Comparison of ENCODE assay signal across 17 cellular contexts in genomic region chr14:91506226-91506625, GRCh38. TPM values are rescaled to one million over a fixed set of nuclear protein-coding genes. Genes with fewer than 3 reads are reported as not detected.
A peak's percentile ranks its signal among the peaks of the same experiment; 100 is the strongest.
DNase-seq lines count a peak whose midpoint lies in the region; ATAC-seq and TF ChIP-seq lines count a peak whose summit lies in the region.
"Had no signal": no experiment of that assay in that cellular context is flagged by ENCODE, and none has a peak within 500 bp of the region (broad histone marks: within the 10 kb centered on the region; RNA-seq: fewer than 3 reads in every experiment).

No MANE protein-coding gene starts in this region.

- H3K4me3 Mint-ChIP-seq in T-helper 1 cell treated with Interleukin-12 subunit alpha and Interleukin-12 subunit beta and Interleukin-4 antibody, amounts not matched to agents 30 μg/mL and 1 μg/mL, for 36 hours, result peak overlapping the region; percentile 42
- H3K4me3 Mint-ChIP-seq in CD8-positive, alpha-beta T cell, result peak overlapping the region; percentile 66
- peak overlapping the region; percentile 26 for H3K4me3 Mint-ChIP-seq in activated T-helper 1 cell treated with anti-CD3 and anti-CD28 coated beads, Interleukin-12 subunit alpha, Interleukin-12 subunit beta, Interleukin-2, Interleukin-4 antibody, amounts not matched to agents 30 ng/mL and 10 ng/mL and 1 ng/mL, durations not matched to agents 14 hours and 24 hours and 36 hours
- peak overlapping the region; percentile 36 to 77 (median 67) for H3K4me3 Mint-ChIP-seq in naive thymus-derived CD8-positive, alpha-beta T cell
- H3K4me3 Mint-ChIP-seq: neural progenitor cell had no signal

- no peak overlapping the region for H3K27ac ChIP-seq in CD8-positive, alpha-beta T cell (ENCODE audit: low read depth, low read length)
- H3K27ac ChIP-seq: neural progenitor cell had no signal

- no peaks in the 10 kb centered on the region for H3K27me3 ChIP-seq in CD8-positive, alpha-beta T cell (ENCODE audit: insufficient read depth, low read length)
- no peaks in the 10 kb centered on the region for H3K27me3 ChIP-seq in MG63
- H3K27me3 ChIP-seq: neural progenitor cell had no signal

- H3K4me3 ChIP-seq in CD8-positive, alpha-beta T cell (ENCODE audit: low read depth, low read length), result no peak overlapping the region
- H3K4me3 ChIP-seq in MG63, result no peak overlapping the region
- H3K4me3 ChIP-seq: neural progenitor cell had no signal

- H3K36me3 Mint-ChIP-seq in T-helper 1 cell treated with Interleukin-12 subunit alpha and Interleukin-12 subunit beta and Interleukin-4 antibody, amounts not matched to agents 30 μg/mL and 1 μg/mL, for 36 hours (ENCODE audit: low read depth), result peaks cover 46% of the 10 kb centered on the region
- H3K36me3 Mint-ChIP-seq in CD8-positive, alpha-beta T cell, result peaks cover 67% of the 10 kb centered on the region
- peaks cover 43% of the 10 kb centered on the region for H3K36me3 Mint-ChIP-seq in activated T-helper 1 cell treated with anti-CD3 and anti-CD28 coated beads, Interleukin-12 subunit alpha, Interleukin-12 subunit beta, Interleukin-2, Interleukin-4 antibody, amounts not matched to agents 30 ng/mL and 10 ng/mL and 1 ng/mL, durations not matched to agents 14 hours and 24 hours and 36 hours (ENCODE audit: low read depth)
- H3K36me3 Mint-ChIP-seq in naive thymus-derived CD8-positive, alpha-beta T cell, result peaks cover 8 to 67% (median 31%) of the 10 kb centered on the region in 3 donors

- H3K4me1 ChIP-seq in CD8-positive, alpha-beta T cell (ENCODE audit: insufficient read depth, low read length), result peaks cover 61% of the 10 kb centered on the region

- CTCF ChIA-PET in CD8-positive, alpha-beta T cell (lab: Charles Lee), result interaction anchor here (1.0 kb wide), 1 partner anchor 16 kb away, joined by 3 read pairs; no protein-coding TSS in a partner anchor

- POLR2A ChIA-PET in CD8-positive, alpha-beta T cell (lab: Charles Lee), result interaction anchor here (0.6 to 1.0 kb wide), 2 partner anchors 10 to 39 kb away, joined by 3 read pairs; no protein-coding TSS in a partner anchor
- POLR2A ChIA-PET in naive thymus-derived CD8-positive, alpha-beta T cell (lab: Charles Lee), result no interaction called here

- no peaks in the 10 kb centered on the region for H3K9me3 ChIP-seq in CD8-positive, alpha-beta T cell (ENCODE audit: low read length)
- H3K9me3 ChIP-seq in MG63, result no peaks in the 10 kb centered on the region

- intact Hi-C loops in CD8-positive, alpha-beta T cell (cut with DNase I, micrococcal nuclease), result loop anchor here in 1 of 2 experiments (5.0 kb wide), 2 partner anchors 444 to 1109 kb away; partner anchors contain the start of genes CALM1 and RPS6KA5
- intact Hi-C loops in activated T-helper 1 cell treated with anti-CD3 and anti-CD28 coated beads, Interleukin-12 subunit alpha, Interleukin-12 subunit beta, Interleukin-2, Interleukin-4 antibody, amounts not matched to agents 30 ng/mL and 10 ng/mL and 1 ng/mL, durations not matched to agents 14 hours and 24 hours and 36 hours (cut with micrococcal nuclease), result no loop called here

- H3K9me3 Mint-ChIP-seq in T-helper 1 cell treated with Interleukin-12 subunit alpha and Interleukin-12 subunit beta and Interleukin-4 antibody, amounts not matched to agents 30 μg/mL and 1 μg/mL, for 36 hours, result no peaks in the 10 kb centered on the region
- no peaks in the 10 kb centered on the region for H3K9me3 Mint-ChIP-seq in CD8-positive, alpha-beta T cell
- no peaks in the 10 kb centered on the region for H3K9me3 Mint-ChIP-seq in activated T-helper 1 cell treated with anti-CD3 and anti-CD28 coated beads, Interleukin-12 subunit alpha, Interleukin-12 subunit beta, Interleukin-2, Interleukin-4 antibody, amounts not matched to agents 30 ng/mL and 10 ng/mL and 1 ng/mL, durations not matched to agents 14 hours and 24 hours and 36 hours
- no peaks in the 10 kb centered on the region for H3K9me3 Mint-ChIP-seq in naive thymus-derived CD8-positive, alpha-beta T cell
- H3K9me3 Mint-ChIP-seq: neural progenitor cell had no signal

- peaks cover 18% of the 10 kb centered on the region for H3K36me3 ChIP-seq in CD8-positive, alpha-beta T cell (ENCODE audit: insufficient read depth, low read length)
- peaks cover 20% of the 10 kb centered on the region for H3K36me3 ChIP-seq in MG63

- no peak overlapping the region for H3K27ac Mint-ChIP-seq in T-helper 1 cell treated with Interleukin-12 subunit alpha and Interleukin-12 subunit beta and Interleukin-4 antibody, amounts not matched to agents 30 μg/mL and 1 μg/mL, for 36 hours
- no peak overlapping the region for H3K27ac Mint-ChIP-seq in CD8-positive, alpha-beta T cell
- H3K27ac Mint-ChIP-seq in activated T-helper 1 cell treated with anti-CD3 and anti-CD28 coated beads, Interleukin-12 subunit alpha, Interleukin-12 subunit beta, Interleukin-2, Interleukin-4 antibody, amounts not matched to agents 30 ng/mL and 10 ng/mL and 1 ng/mL, durations not matched to agents 14 hours and 24 hours and 36 hours, result no peak overlapping the region
- H3K27ac Mint-ChIP-seq in naive thymus-derived CD8-positive, alpha-beta T cell, result peak overlapping the region in 4 of 10 donors; percentile 53 to 80 (median 66)
- H3K27ac Mint-ChIP-seq: neural progenitor cell had no signal

- peaks cover 40% of the 10 kb centered on the region for H3K4me1 Mint-ChIP-seq in T-helper 1 cell treated with Interleukin-12 subunit alpha and Interleukin-12 subunit beta and Interleukin-4 antibody, amounts not matched to agents 30 μg/mL and 1 μg/mL, for 36 hours (ENCODE audit: low read depth)
- H3K4me1 Mint-ChIP-seq in CD8-positive, alpha-beta T cell (ENCODE audit: low read depth), result peaks cover 68% of the 10 kb centered on the region
- peaks cover 53% of the 10 kb centered on the region for H3K4me1 Mint-ChIP-seq in activated T-helper 1 cell treated with anti-CD3 and anti-CD28 coated beads, Interleukin-12 subunit alpha, Interleukin-12 subunit beta, Interleukin-2, Interleukin-4 antibody, amounts not matched to agents 30 ng/mL and 10 ng/mL and 1 ng/mL, durations not matched to agents 14 hours and 24 hours and 36 hours (ENCODE audit: low read depth)
- H3K4me1 Mint-ChIP-seq in naive thymus-derived CD8-positive, alpha-beta T cell, result peaks cover 20 to 74% (median 66%) of the 10 kb centered on the region in 4 donors

- ATAC-seq in CD8-positive, alpha-beta T cell, result no peak
- no peak for ATAC-seq in naive thymus-derived CD8-positive, alpha-beta T cell
- ATAC-seq in HG02938 (IDR thresholded peaks at IDR 0.05; ENCODE audit: unreplicated experiment), result no peak
- ATAC-seq: sciatic nerve had no signal

- TF ChIP-seq CTCF in CD8-positive, alpha-beta T cell (IDR thresholded peaks at IDR 0.05), result no peak

- H3K27me3 Mint-ChIP-seq in T-helper 1 cell treated with Interleukin-12 subunit alpha and Interleukin-12 subunit beta and Interleukin-4 antibody, amounts not matched to agents 30 μg/mL and 1 μg/mL, for 36 hours (ENCODE audit: low read depth), result no peaks in the 10 kb centered on the region
- no peaks in the 10 kb centered on the region for H3K27me3 Mint-ChIP-seq in CD8-positive, alpha-beta T cell (ENCODE audit: low read depth)
- no peaks in the 10 kb centered on the region for H3K27me3 Mint-ChIP-seq in activated T-helper 1 cell treated with anti-CD3 and anti-CD28 coated beads, Interleukin-12 subunit alpha, Interleukin-12 subunit beta, Interleukin-2, Interleukin-4 antibody, amounts not matched to agents 30 ng/mL and 10 ng/mL and 1 ng/mL, durations not matched to agents 14 hours and 24 hours and 36 hours (ENCODE audit: insufficient read depth)
- H3K27me3 Mint-ChIP-seq in naive thymus-derived CD8-positive, alpha-beta T cell, result no peaks in the 10 kb centered on the region

- DNase-seq in T-helper 1 cell (no peak), NCI-H2081 treated with DMSO at 0.1 percent for 48 hours (lab: John Stamatoyannopoulos, UW) (no peak), MG63 (no peak)
- no peak for DNase-seq in CD8-positive, alpha-beta T cell
- DNase-seq in activated T-helper 1 cell treated with anti-CD3 and anti-CD28 coated beads, Interleukin-12 subunit alpha, Interleukin-12 subunit beta, Interleukin-2, Interleukin-4 antibody, amounts not matched to agents 30 ng/mL and 10 ng/mL and 1 ng/mL, durations not matched to agents 14 hours and 24 hours and 36 hours (ENCODE audit: low spot score), result no peak
- DNase-seq in naive thymus-derived CD8-positive, alpha-beta T cell, result no peak
- DNase-seq: 8988T; anterior cingulate cortex; COR-L47; NCI-H1436; stimulated activated CD4-positive, alpha-beta T cell treated with anti-CD3 and anti-CD28 coated beads, Interleukin-4, amount 100 ng/mL, for 4 hours; stimulated activated naive CD4-positive, alpha-beta T cell treated with Interleukin-2 at 50 U/mL for 16 hours; T-helper 9 cell had no signal

RNA-seq across cellular contexts. Expression of gene PPP4R3A, which starts 3.9 kb away (rescaled TPM):
- 100 to 1,000 TPM; 279 to 285 TPM for total RNA-seq in CD8-positive, alpha-beta T cell
- 130 and 144 TPM in 2 replicates for total RNA-seq in activated T-helper 1 cell treated with anti-CD3 and anti-CD28 coated beads, Interleukin-12 subunit alpha, Interleukin-12 subunit beta, Interleukin-2, Interleukin-4 antibody, amounts not matched to agents 30 ng/mL and 10 ng/mL and 1 ng/mL, durations not matched to agents 14 hours and 24 hours and 36 hours
- total RNA-seq in naive thymus-derived CD8-positive, alpha-beta T cell, result 100 to 1,000 TPM; 197 to 208 TPM
- polyA plus RNA-seq in naive thymus-derived CD8-positive, alpha-beta T cell, result 100 to 1,000 TPM in 1 of 3 donors, 10 to 100 TPM in 2; 73.8 to 121 (median 75.3) TPM
- total RNA-seq in MG63 (2014; rRNA removed; shearing (Covaris generic); ENCODE audit: low replicate concordance), result 26.9 and 40.1 TPM in 2 replicates
